ENCODE assay signal across 14 cellular contexts in the genomic region with DNA sequence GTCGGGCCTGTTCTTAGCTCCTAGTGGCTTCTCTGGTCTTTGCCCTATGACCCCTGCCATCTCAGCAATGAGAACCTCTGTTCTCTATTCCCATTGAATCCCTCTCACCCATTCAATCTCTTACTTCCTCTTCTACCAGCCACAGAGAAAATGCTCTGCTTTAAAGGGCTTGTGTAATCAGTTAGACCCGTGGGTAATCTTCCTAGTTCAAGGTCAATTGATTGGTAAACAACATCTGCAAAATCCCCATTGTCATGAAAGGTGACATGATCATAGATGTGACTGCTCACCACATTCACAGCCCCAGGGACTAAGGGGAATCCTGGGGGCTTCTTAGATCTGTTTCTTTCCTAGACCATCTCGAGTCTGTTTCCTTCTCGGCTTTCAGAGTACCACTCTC. TPM values are rescaled to one million over a fixed set of nuclear protein-coding genes. Genes with fewer than 3 reads are reported as not detected.
DNase-seq lines count a peak whose midpoint lies in the region; ATAC-seq, FAIRE-seq and TF ChIP-seq lines count a peak whose summit lies in the region.
"Had no signal": no experiment of that assay in that cellular context is flagged by ENCODE, and none has a peak within 500 bp of the region (broad histone marks: within the 10 kb centered on the region; RNA-seq: fewer than 3 reads in every experiment).

No MANE protein-coding gene starts in this region.

- no peaks in the 10 kb centered on the region for H3K36me3 Mint-ChIP-seq in memory B cell
- H3K36me3 Mint-ChIP-seq in mesothelial cell of epicardium: no peaks in the 10 kb centered on the region

- TF ChIP-seq CTCF in mesothelial cell of epicardium (IDR thresholded peaks at IDR 0.05; ENCODE audit: unreplicated experiment): no peak

- H3K4me1 Mint-ChIP-seq in memory B cell: peaks cover 6% of the 10 kb centered on the region
- H3K4me1 Mint-ChIP-seq in mesothelial cell of epicardium: peaks cover 22% of the 10 kb centered on the region

- no peaks in the 10 kb centered on the region for H3K9me3 Mint-ChIP-seq in memory B cell
- no peaks in the 10 kb centered on the region for H3K9me3 Mint-ChIP-seq in mesothelial cell of epicardium
- H3K9me3 Mint-ChIP-seq: activated CD4-positive, alpha-beta memory T cell treated with anti-CD3 and anti-CD28 coated beads, Interleukin-2, amount 10 ng/mL, durations not matched to agents 7 days and 5 days had no signal

- H3K27me3 Mint-ChIP-seq in memory B cell: peaks cover 14% of the 10 kb centered on the region
- H3K27me3 Mint-ChIP-seq in mesothelial cell of epicardium (ENCODE audit: low read depth): no peaks in the 10 kb centered on the region
- H3K27me3 Mint-ChIP-seq: activated CD4-positive, alpha-beta memory T cell treated with anti-CD3 and anti-CD28 coated beads, Interleukin-2, amount 10 ng/mL, durations not matched to agents 7 days and 5 days had no signal

- DNase-seq in NCI-H146 (lab: John Stamatoyannopoulos, UW) (peak; percentile 11), NCI-H146 treated with DMSO at 0.1 percent for 48 hours (lab: John Stamatoyannopoulos, UW; ENCODE audit: unreplicated experiment) (no peak), memory B cell (ENCODE audit: low spot score in 2 of 2) (no peak), H54 (ENCODE audit: insufficient read length, low spot score) (no peak), sciatic nerve (ENCODE audit: low spot score) (no peak), mesothelial cell of epicardium (ENCODE audit: low spot score in 2 of 2, unreplicated experiment in 2 of 2) (no peak)
- DNase-seq: activated CD4-positive, alpha-beta memory T cell treated with anti-CD3 and anti-CD28 coated beads, Interleukin-2, amount 10 ng/mL, durations not matched to agents 7 days and 5 days; NCI-H1417; T-helper 1 cell had no signal

- no peak for FAIRE-seq in H54 (lab: Jason Lieb, UNC)

- no peak for TF ChIP-seq POLR2A in H54 (IDR thresholded peaks at IDR 0.05; ENCODE audit: low read depth, low read length)

- peak; percentile 64 for ATAC-seq in GM21447 (IDR thresholded peaks at IDR 0.05; ENCODE audit: unreplicated experiment)
- ATAC-seq in HG03460 (IDR thresholded peaks at IDR 0.05; ENCODE audit: unreplicated experiment): peak; percentile 58
- ATAC-seq in memory B cell (ENCODE audit: low read depth): peak; percentile 80
- ATAC-seq in sciatic nerve: no peak
- ATAC-seq: HCT116 had no signal

- intact Hi-C loops in sciatic nerve (cut with DNase I): no loop called here

- H3K27ac Mint-ChIP-seq in memory B cell (no peak overlapping the region), mesothelial cell of epicardium (no peak overlapping the region)
- H3K27ac Mint-ChIP-seq: activated CD4-positive, alpha-beta memory T cell treated with anti-CD3 and anti-CD28 coated beads, Interleukin-2, amount 10 ng/mL, durations not matched to agents 7 days and 5 days had no signal

- H3K4me3 Mint-ChIP-seq in memory B cell: no peak overlapping the region
- no peak overlapping the region for H3K4me3 Mint-ChIP-seq in mesothelial cell of epicardium
- H3K4me3 Mint-ChIP-seq: activated CD4-positive, alpha-beta memory T cell treated with anti-CD3 and anti-CD28 coated beads, Interleukin-2, amount 10 ng/mL, durations not matched to agents 7 days and 5 days had no signal

RNA-seq across cellular contexts. Expression of a gene that starts 7.2 kb away (rescaled TPM):
- total RNA-seq in sciatic nerve (not detected), mesothelial cell of epicardium (not detected in 3 replicates)
- total RNA-seq: A172, suprapubic skin had no signal

RNA-seq across cellular contexts. Expression of a gene that starts 13.6 kb away (rescaled TPM):
- total RNA-seq in sciatic nerve: 1.4 TPM
- total RNA-seq in mesothelial cell of epicardium: 1.2 to 1.9 TPM (median 1.5 TPM) in 3 replicates
- total RNA-seq: A172 had no signal

RNA-seq across cellular contexts. Expression of a gene that starts 36.2 kb away (rescaled TPM):
- total RNA-seq in sciatic nerve (0.80 TPM), mesothelial cell of epicardium (6.0 to 6.6 TPM (median 6.6 TPM) in 3 replicates)
